11 cellular contexts compared by ENCODE assay signal in the genomic region with DNA sequence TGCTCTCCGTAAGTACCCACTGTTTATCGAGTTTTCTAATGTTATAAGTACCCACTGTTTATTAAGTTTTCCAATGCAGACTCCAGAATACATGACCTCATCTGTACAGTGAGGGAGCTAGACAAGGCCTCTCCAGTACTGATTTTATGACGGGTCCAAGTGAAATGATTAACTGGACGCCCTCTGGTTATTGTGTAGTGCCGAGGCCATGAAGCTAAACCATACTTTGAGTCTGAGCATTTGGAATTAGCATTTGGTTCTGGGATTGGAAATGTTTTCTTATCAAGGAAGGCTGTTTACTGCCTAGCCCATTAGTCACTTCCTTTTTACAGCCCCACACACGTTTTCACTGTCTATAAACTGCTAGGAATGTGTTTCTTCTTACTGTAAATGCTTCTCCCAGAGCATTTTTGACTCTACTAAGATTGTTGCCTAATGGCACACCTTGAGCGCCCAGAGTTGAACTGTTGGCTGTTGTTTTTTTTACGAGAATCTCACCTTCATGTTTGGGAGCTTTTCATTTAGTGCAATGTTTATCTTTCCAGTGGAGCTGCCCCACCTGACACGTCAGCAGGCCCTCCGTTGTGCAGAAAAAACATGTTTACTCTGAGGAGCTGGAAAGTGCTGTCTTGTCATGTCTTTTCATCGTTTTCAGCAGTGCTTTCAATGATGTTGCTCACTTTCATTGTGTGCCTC. TPM values are rescaled to one million over a fixed set of nuclear protein-coding genes. Genes with fewer than 3 reads are reported as not detected.
DNase-seq lines count a peak whose midpoint lies in the region; ATAC-seq and TF ChIP-seq lines count a peak whose summit lies in the region.
"Had no signal": no experiment of that assay in that cellular context is flagged by ENCODE, and none has a peak within 500 bp of the region (broad histone marks: within the 10 kb centered on the region; RNA-seq: fewer than 3 reads in every experiment).

No MANE protein-coding gene starts in this region.

- no peaks in the 10 kb centered on the region for H3K27me3 Mint-ChIP-seq in WTC11 (ENCODE audit: low read depth)

- CTCF ChIA-PET in WTC11 (lab: Charles Lee): interaction anchor here (1.3 kb wide), 1 partner anchor 8 kb away, joined by 5 read pairs; no protein-coding TSS in a partner anchor

- peak overlapping the region; percentile 9; the same call in 1 of the 2 replicates for H3K27ac Mint-ChIP-seq in WTC11

- DNase-seq in AG10803 (ENCODE audit: low read depth) (peak; percentile 72), HS-27A (ENCODE audit: low read depth) (peak; percentile 58), WTC11 (ENCODE audit: low spot score) (no peak), kidney epithelial cell (ENCODE audit: low read depth) (peak; percentile 95), mesenteric fat pad (ENCODE audit: low spot score) (no peak)
- DNase-seq in activated CD4-positive, alpha-beta T cell treated with anti-CD3 and anti-CD28 coated beads, Interleukin-2, amount 50 U/mL, for 1 hour: no peak
- DNase-seq in activated effector memory CD4-positive, alpha-beta T cell treated with anti-CD3 and anti-CD28 coated beads, Interleukin-2, amount 50 U/mL, for 16 hours: no peak
- DNase-seq: hypothalamus; NCI-H187; stimulated activated naive CD4-positive, alpha-beta T cell treated with Interleukin-2 at 50 U/mL for 16 hours had no signal

- POLR2A ChIA-PET in WTC11 (lab: Charles Lee): no interaction called here

- peaks cover 4% of the 10 kb centered on the region; the same call in 1 of the 2 replicates for H3K36me3 Mint-ChIP-seq in WTC11

- ATAC-seq in WTC11 (no peak), GM21526 (IDR thresholded peaks at IDR 0.05; ENCODE audit: low FRiP score, unreplicated experiment) (no peak)

- no peaks in the 10 kb centered on the region for H3K36me3 ChIP-seq in kidney epithelial cell (ENCODE audit: control insufficient read depth, insufficient read depth, low read length)

- peaks cover 17% of the 10 kb centered on the region for H3K4me1 Mint-ChIP-seq in WTC11

- H3K4me3 ChIP-seq in AG10803 (ENCODE audit: low read length) (no peak overlapping the region), kidney epithelial cell (ENCODE audit: low read depth, low read length) (no peak overlapping the region)

- H3K27me3 ChIP-seq in kidney epithelial cell (ENCODE audit: control insufficient read depth, insufficient read depth, low read length): no peaks in the 10 kb centered on the region

- no peak overlapping the region for H3K4me3 Mint-ChIP-seq in WTC11

- no peaks in the 10 kb centered on the region for H3K9me3 Mint-ChIP-seq in WTC11

- TF ChIP-seq CTCF in AG10803 (conservative IDR thresholded peaks at IDR 0.05; ENCODE audit: low read length) (no peak), WTC11 (IDR thresholded peaks at IDR 0.05) (no peak), kidney epithelial cell (IDR thresholded peaks at IDR 0.05; ENCODE audit: insufficient read depth, low read length, poor library complexity, severe bottlenecking) (no peak)

TF ChIP-seq in WTC11, 78 proteins besides CTCF, POLR2A, EP300 and RAD21:
- TF ChIP-seq MYBL2 (CRISPR knock-in tag; IDR thresholded peaks at IDR 0.05) (no peak), ZMAT4 (CRISPR knock-in tag; IDR thresholded peaks at IDR 0.05) (no peak), ZNF416 (CRISPR knock-in tag; IDR thresholded peaks at IDR 0.05) (no peak), NR3C1 (CRISPR knock-in tag; conservative IDR thresholded peaks at IDR 0.05; ENCODE audit: low read depth) (no peak), MXD4 (CRISPR knock-in tag; IDR thresholded peaks at IDR 0.05; ENCODE audit: borderline replicate concordance) (no peak), TEAD4 (CRISPR knock-in tag; IDR thresholded peaks at IDR 0.05) (no peak), CBFB (CRISPR knock-in tag; IDR thresholded peaks at IDR 0.05; ENCODE audit: low read depth) (no peak), TCF7 (CRISPR knock-in tag; IDR thresholded peaks at IDR 0.05; ENCODE audit: low read depth) (no peak), ATF3 (CRISPR knock-in tag; conservative IDR thresholded peaks at IDR 0.05) (no peak), FOXK1 (CRISPR knock-in tag; IDR thresholded peaks at IDR 0.05) (no peak), NR2C2 (CRISPR knock-in tag; IDR thresholded peaks at IDR 0.05) (no peak), SOX15 (CRISPR knock-in tag; IDR thresholded peaks at IDR 0.05) (no peak), ZNF396 (CRISPR knock-in tag; IDR thresholded peaks at IDR 0.05; ENCODE audit: borderline replicate concordance) (no peak), NFE2L1 (CRISPR knock-in tag; IDR thresholded peaks at IDR 0.05) (no peak), CREB1 (CRISPR knock-in tag; IDR thresholded peaks at IDR 0.05) (no peak), ESRRA (CRISPR knock-in tag; IDR thresholded peaks at IDR 0.05; ENCODE audit: borderline replicate concordance) (no peak)
- TF ChIP-seq, protein P1, sequence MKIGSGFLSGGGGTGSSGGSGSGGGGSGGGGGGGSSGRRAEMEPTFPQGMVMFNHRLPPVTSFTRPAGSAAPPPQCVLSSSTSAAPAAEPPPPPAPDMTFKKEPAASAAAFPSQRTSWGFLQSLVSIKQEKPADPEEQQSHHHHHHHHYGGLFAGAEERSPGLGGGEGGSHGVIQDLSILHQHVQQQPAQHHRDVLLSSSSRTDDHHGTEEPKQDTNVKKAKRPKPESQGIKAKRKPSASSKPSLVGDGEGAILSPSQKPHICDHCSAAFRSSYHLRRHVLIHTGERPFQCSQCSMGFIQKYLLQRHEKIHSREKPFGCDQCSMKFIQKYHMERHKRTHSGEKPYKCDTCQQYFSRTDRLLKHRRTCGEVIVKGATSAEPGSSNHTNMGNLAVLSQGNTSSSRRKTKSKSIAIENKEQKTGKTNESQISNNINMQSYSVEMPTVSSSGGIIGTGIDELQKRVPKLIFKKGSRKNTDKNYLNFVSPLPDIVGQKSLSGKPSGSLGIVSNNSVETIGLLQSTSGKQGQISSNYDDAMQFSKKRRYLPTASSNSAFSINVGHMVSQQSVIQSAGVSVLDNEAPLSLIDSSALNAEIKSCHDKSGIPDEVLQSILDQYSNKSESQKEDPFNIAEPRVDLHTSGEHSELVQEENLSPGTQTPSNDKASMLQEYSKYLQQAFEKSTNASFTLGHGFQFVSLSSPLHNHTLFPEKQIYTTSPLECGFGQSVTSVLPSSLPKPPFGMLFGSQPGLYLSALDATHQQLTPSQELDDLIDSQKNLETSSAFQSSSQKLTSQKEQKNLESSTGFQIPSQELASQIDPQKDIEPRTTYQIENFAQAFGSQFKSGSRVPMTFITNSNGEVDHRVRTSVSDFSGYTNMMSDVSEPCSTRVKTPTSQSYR (CRISPR knock-in tag; IDR thresholded peaks at IDR 0.05): no peak

RNA-seq across cellular contexts. Expression of gene SPATA46, which starts 26.9 kb away (rescaled TPM):
- total RNA-seq in WTC11 (2021) (not detected in 3 replicates), kidney epithelial cell (not detected in 2 replicates), mesenteric fat pad (not detected)

RNA-seq across cellular contexts. Expression of gene C1orf226, which starts 31.7 kb away (rescaled TPM):
- total RNA-seq in WTC11 (2021) (15.7 to 21.4 TPM (median 18.8 TPM) in 3 replicates), kidney epithelial cell (3.7 and 3.9 TPM in 2 replicates), mesenteric fat pad (1.6 TPM)

Comparison
In these comparisons a context has a peak if more than half of its experiments do, and no peak if none do; other contexts are left out.
1. DNase-seq: peak in AG10803 (single experiment), HS-27A (single experiment) and kidney epithelial cell (single experiment); none in WTC11 (single experiment), activated CD4-positive, alpha-beta T cell treated with anti-CD3 and anti-CD28 coated beads, Interleukin-2, amount 50 U/mL, for 1 hour (single experiment), mesenteric fat pad (single experiment) and activated effector memory CD4-positive, alpha-beta T cell treated with anti-CD3 and anti-CD28 coated beads, Interleukin-2, amount 50 U/mL, for 16 hours (single experiment).